25 cellular contexts compared by ENCODE assay signal in the genomic region with DNA sequence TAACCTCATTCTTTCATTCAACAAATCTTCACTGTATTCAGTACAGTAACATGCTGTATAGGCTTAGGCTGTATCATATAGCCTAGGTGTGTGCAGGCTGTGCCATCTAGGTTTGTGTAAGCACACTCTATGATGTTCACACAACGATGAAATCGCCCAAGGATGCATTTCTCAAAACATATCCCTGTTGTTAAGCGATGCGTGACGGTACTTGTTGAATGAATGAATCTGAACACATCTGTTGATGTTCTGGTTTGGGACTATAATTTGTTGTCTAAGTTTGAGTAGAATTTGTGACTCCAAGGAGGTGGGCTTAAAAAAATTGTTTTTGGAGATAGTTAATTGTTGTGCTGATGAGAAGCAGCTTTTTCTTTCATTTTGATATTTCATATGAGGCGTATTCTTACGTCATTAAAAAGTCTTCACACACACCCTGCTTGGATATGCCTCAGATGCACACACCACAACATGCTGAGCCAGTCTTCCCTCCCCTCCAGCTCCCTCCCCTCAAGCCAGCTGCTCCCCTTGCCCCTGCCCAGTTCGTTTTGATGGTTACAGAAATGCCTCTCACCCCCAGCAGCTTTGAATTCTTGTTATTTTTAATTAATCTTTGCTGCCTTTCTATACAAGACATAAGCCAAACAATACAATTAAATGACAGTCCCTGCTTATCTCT. TPM values are rescaled to one million over a fixed set of nuclear protein-coding genes. Genes with fewer than 3 reads are reported as not detected.
DNase-seq lines count a peak whose midpoint lies in the region; ATAC-seq, FAIRE-seq and TF ChIP-seq lines count a peak whose summit lies in the region.
"Had no signal": no experiment of that assay in that cellular context is flagged by ENCODE, and none has a peak within 500 bp of the region (broad histone marks: within the 10 kb centered on the region; RNA-seq: fewer than 3 reads in every experiment).

No MANE protein-coding gene starts in this region.

- no peaks in the 10 kb centered on the region for H4K20me1 ChIP-seq in IMR-90 (ENCODE audit: insufficient read depth, low read length)
- H4K20me1 ChIP-seq in GM12878 (ENCODE audit: control insufficient read depth, insufficient read depth), result no peaks in the 10 kb centered on the region

- no peak overlapping the region for H2AFZ ChIP-seq in IMR-90 (replicated peaks; ENCODE audit: low read length, poor library complexity)
- H2AFZ ChIP-seq in GM12878 (ENCODE audit: control insufficient read depth, low read depth, low read length), result no peak overlapping the region

- H2AK5ac ChIP-seq in IMR-90 (ENCODE audit: low read depth, low read length), result no peak overlapping the region

- no peak overlapping the region for H2AK9ac ChIP-seq in IMR-90 (replicated peaks; ENCODE audit: low read depth, low read length, poor library complexity)

- H3K9me3 ChIP-seq in IMR-90 (ENCODE audit: control insufficient read depth, insufficient read depth, low read length) (no peaks in the 10 kb centered on the region), GM12878 (replicated peaks; ENCODE audit: control insufficient read depth, insufficient read depth, low read length) (no peaks in the 10 kb centered on the region)

- SMC1A ChIA-PET in GM12878 (lab: Charles Lee; ENCODE audit: uncharacterized antibody, unreplicated experiment), result no interaction called here

- H3K9me1 ChIP-seq in IMR-90 (ENCODE audit: insufficient read depth, low read length), result no peaks in the 10 kb centered on the region

- peak; percentile 23 for DNase-seq in NCI-H345 (lab: John Stamatoyannopoulos, UW)
- no peak for DNase-seq in NCI-H345 treated with DMSO at 0.1 percent for 48 hours (lab: John Stamatoyannopoulos, UW; ENCODE audit: unreplicated experiment)
- DNase-seq in IMR-90, result no peak
- DNase-seq in GM12878 (ENCODE audit: low read depth, low spot score), result no peak
- no peak for DNase-seq in neural crest cell (ENCODE audit: low read depth, low spot score)
- no peak for DNase-seq in activated CD4-positive, alpha-beta T cell treated with anti-CD3 and anti-CD28 coated beads for 4 hours
- no peak for DNase-seq in progenitor cell of endocrine pancreas (ENCODE audit: low spot score, unreplicated experiment)
- DNase-seq: activated CD8-positive, alpha-beta T cell treated with anti-CD3 and anti-CD28 coated beads, Interleukin-2, amount 10 ng/mL, durations not matched to agents 7 days and 5 days; effector CD4-positive, alpha-beta T cell; erythroblast; head of caudate nucleus; kidney glomerular epithelial cell; NCI-H1105 treated with DMSO at 0.1 percent for 48 hours; NCI-H2081 treated with DMSO at 0.1 percent for 48 hours; NCI-H526 treated with DMSO at 0.1 percent for 48 hours; stimulated activated CD4-positive, alpha-beta T cell treated with anti-CD3 and anti-CD28 coated beads, Interleukin-2, amount 100 ng/mL, for 24 hours; trophoblast cell had no signal

- H3K27me3 Mint-ChIP-seq in neural crest cell (ENCODE audit: low read depth) (no peaks in the 10 kb centered on the region), progenitor cell of endocrine pancreas (peaks cover 6% of the 10 kb centered on the region)
- H3K27me3 Mint-ChIP-seq: activated naive CD4-positive, alpha-beta T cell treated with anti-CD3 and anti-CD28 coated beads, Interleukin-2, amount 50 U/mL, for 24 hours; B cell had no signal

- H3K79me2 ChIP-seq in GM12878 (ENCODE audit: control insufficient read depth, insufficient read depth, low read length), result no peaks in the 10 kb centered on the region

- POLR2A ChIA-PET in IMR-90 (lab: Charles Lee; ENCODE audit: unreplicated experiment) (no interaction called here), GM12878 (lab: Charles Lee) (no interaction called here)

- intact Hi-C loops in IMR-90 (cut with micrococcal nuclease) (no loop called here), GM12878 (cut with micrococcal nuclease; ENCODE audit: unreplicated experiment) (no loop called here)

- H3K18ac ChIP-seq in IMR-90 (ENCODE audit: low read depth, low read length), result no peak overlapping the region

- H2BK120ac ChIP-seq in IMR-90 (ENCODE audit: low read depth, low read length), result no peak overlapping the region

- peaks cover 24% of the 10 kb centered on the region for H3K4me1 Mint-ChIP-seq in neural crest cell
- peaks cover 20% of the 10 kb centered on the region for H3K4me1 Mint-ChIP-seq in progenitor cell of endocrine pancreas (ENCODE audit: low read depth)

- no peak for TF ChIP-seq RAD21 in IMR-90 (IDR thresholded peaks at IDR 0.05; ENCODE audit: low read length)
- no peak for TF ChIP-seq RAD21 in GM12878 (IDR thresholded peaks at IDR 0.05; ENCODE audit: insufficient read depth, low read depth, low read length)

- H3K79me1 ChIP-seq in IMR-90 (ENCODE audit: low read depth in 1 of 2, low read length in 2 of 2), result no peaks in the 10 kb centered on the region

- H3K9me3 Mint-ChIP-seq in neural crest cell (no peaks in the 10 kb centered on the region), progenitor cell of endocrine pancreas (ENCODE audit: low read depth) (no peaks in the 10 kb centered on the region)
- H3K9me3 Mint-ChIP-seq: activated naive CD4-positive, alpha-beta T cell treated with anti-CD3 and anti-CD28 coated beads, Interleukin-2, amount 50 U/mL, for 24 hours; activated T-helper 2 cell treated with anti-CD3 and anti-CD28 coated beads, Interferon-gamma antibody, Interleukin-2, Interleukin-4, amounts not matched to agents 10 μg/mL and 5 μg/mL and 100 μg/mL, durations not matched to agents 14 hours and 24 hours and 36 hours had no signal

- BruUV-seq in IMR-90 (replicated peaks; lab: Mats Ljungman, UMichigan) (no TSS peak), GM12878 (replicated peaks; lab: Mats Ljungman, UMichigan) (no TSS peak)

- TF ChIP-seq POLR2A in IMR-90 (IDR thresholded peaks at IDR 0.05; ENCODE audit: low read depth, low read length), result no peak
- TF ChIP-seq POLR2A in GM12878 (IDR thresholded peaks at IDR 0.05; ENCODE audit: low read depth, low read length), result no peak

- H2BK5ac ChIP-seq in IMR-90 (ENCODE audit: low read depth, low read length, poor library complexity, severe bottlenecking), result no peak overlapping the region

- RAD21 ChIA-PET in GM12878 (lab: Charles Lee; ENCODE audit: unreplicated experiment), result no interaction called here

- H3K4me3 Mint-ChIP-seq in neural crest cell (no peak overlapping the region), progenitor cell of endocrine pancreas (ENCODE audit: low read depth) (no peak overlapping the region)
- H3K4me3 Mint-ChIP-seq: activated CD8-positive, alpha-beta T cell treated with anti-CD3 and anti-CD28 coated beads, Interleukin-2, amount 10 ng/mL, durations not matched to agents 7 days and 5 days; activated naive CD4-positive, alpha-beta T cell treated with anti-CD3 and anti-CD28 coated beads, Interleukin-2, amount 50 U/mL, for 24 hours; B cell had no signal

- WGBS in IMR-90 (ENCODE audit: extremely low coverage in 2 of 2, insufficient read length in 1 of 2), 2 experiments, result 0% methylated on average over 1 of the region's 8 CpGs; no CpG with 5 or more reads in 1 of the 2 experiments
- 60% methylated on average over 8 of the region's 8 CpGs for WGBS in GM12878 (ENCODE audit: insufficient coverage, insufficient replicate concordance, low lambda C conversion rate, missing lambda C conversion rate)

- H3K4me2 ChIP-seq in IMR-90 (ENCODE audit: low read depth, low read length) (peak overlapping the region; percentile 27; the same call in 1 of the 2 replicates), GM12878 (ENCODE audit: control insufficient read depth, insufficient read depth) (no peak overlapping the region)

- TF ChIP-seq EP300 in GM12878 (IDR thresholded peaks at IDR 0.05; ENCODE audit: borderline replicate concordance in 1 of 2, control insufficient read depth in 1 of 2, low read depth in 2 of 2, low read length in 2 of 2), result no peak

- no peak overlapping the region for H3K23ac ChIP-seq in IMR-90 (ENCODE audit: low read depth, low read length)

- dilution Hi-C loops in IMR-90 (cut with HindIII; ENCODE audit: low sequenced_read_pairs, unreplicated experiment), result no loop called here

- no peaks in the 10 kb centered on the region for H3K36me3 ChIP-seq in IMR-90 (ENCODE audit: control insufficient read depth, insufficient read depth, low read length)
- no peaks in the 10 kb centered on the region for H3K36me3 ChIP-seq in GM12878 (ENCODE audit: control insufficient read depth in 2 of 2, insufficient read depth in 2 of 2, low read length in 1 of 2)

- H2BK15ac ChIP-seq in IMR-90 (ENCODE audit: low read depth, low read length), result no peak overlapping the region

- H3K27ac Mint-ChIP-seq in neural crest cell (ENCODE audit: unreplicated experiment), result peak overlapping the region; percentile 54
- no peak overlapping the region for H3K27ac Mint-ChIP-seq in progenitor cell of endocrine pancreas
- H3K27ac Mint-ChIP-seq: activated CD8-positive, alpha-beta T cell treated with anti-CD3 and anti-CD28 coated beads, Interleukin-2, amount 10 ng/mL, durations not matched to agents 7 days and 5 days; activated naive CD4-positive, alpha-beta T cell treated with anti-CD3 and anti-CD28 coated beads, Interleukin-2, amount 50 U/mL, for 24 hours; activated T-helper 2 cell treated with anti-CD3 and anti-CD28 coated beads, Interferon-gamma antibody, Interleukin-2, Interleukin-4, amounts not matched to agents 10 μg/mL and 5 μg/mL and 100 μg/mL, durations not matched to agents 14 hours and 24 hours and 36 hours; B cell had no signal

- H4K5ac ChIP-seq in IMR-90 (ENCODE audit: low read depth, low read length), result no peak overlapping the region

- H3K56ac ChIP-seq in IMR-90 (ENCODE audit: extremely low read depth, insufficient read depth, low read length), result no peak overlapping the region

- peaks cover 3% of the 10 kb centered on the region; the same call in 1 of the 2 replicates for H3K4me1 ChIP-seq in IMR-90 (ENCODE audit: control insufficient read depth, insufficient read depth, low read length)
- peaks cover 3% of the 10 kb centered on the region for H3K4me1 ChIP-seq in GM12878 (ENCODE audit: control insufficient read depth, insufficient read depth, low read length)

- no peak overlapping the region for H3K14ac ChIP-seq in IMR-90 (replicated peaks; ENCODE audit: low read depth, low read length)

- H3K9ac ChIP-seq in IMR-90 (ENCODE audit: low read depth, low read length) (no peak overlapping the region), GM12878 (ENCODE audit: control insufficient read depth, insufficient read depth, low read length) (no peak overlapping the region)

- no peaks in the 10 kb centered on the region for H3K36me3 Mint-ChIP-seq in neural crest cell (ENCODE audit: low read depth)
- no peaks in the 10 kb centered on the region for H3K36me3 Mint-ChIP-seq in progenitor cell of endocrine pancreas (ENCODE audit: insufficient read depth)
- H3K36me3 Mint-ChIP-seq: activated naive CD4-positive, alpha-beta T cell treated with anti-CD3 and anti-CD28 coated beads, Interleukin-2, amount 50 U/mL, for 24 hours had no signal

- H4K8ac ChIP-seq in IMR-90 (ENCODE audit: low read depth in 2 of 2, low read length in 2 of 2), result no peak overlapping the region

- H3K27me3 ChIP-seq in IMR-90 (ENCODE audit: control insufficient read depth, insufficient read depth, low read length), result no peaks in the 10 kb centered on the region
- no peaks in the 10 kb centered on the region for H3K27me3 ChIP-seq in GM12878 (replicated peaks in 1 of 2; ENCODE audit: control insufficient read depth in 2 of 2, insufficient read depth in 2 of 2, low read length in 1 of 2)

- TF ChIP-seq CTCF in IMR-90 (conservative IDR thresholded peaks at IDR 0.05; ENCODE audit: low read depth, low read length) (no peak), GM12878 (IDR thresholded peaks at IDR 0.05 in 2 of 3, conservative IDR thresholded peaks at IDR 0.05 in 1 of 3; ENCODE audit: control insufficient read depth in 2 of 3, extremely low read depth in 1 of 3, insufficient read depth in 1 of 3, low read depth in 3 of 3, low read length in 3 of 3) (no peak), neural crest cell (conservative IDR thresholded peaks at IDR 0.05) (no peak), progenitor cell of endocrine pancreas (IDR thresholded peaks at IDR 0.05; ENCODE audit: unreplicated experiment) (no peak)

- FAIRE-seq in GM12878 (lab: Jason Lieb, UNC), result no peak
- FAIRE-seq: colon, K562 had no signal

- H3K27ac ChIP-seq in IMR-90 (ENCODE audit: insufficient read depth, low read length), result no peak overlapping the region
- H3K27ac ChIP-seq in GM12878 (ENCODE audit: control insufficient read depth, insufficient read depth), result no peak overlapping the region
- H3K27ac ChIP-seq: RWPE1 had no signal

- ATAC-seq in IMR-90 (ENCODE audit: low read depth) (no peak), GM12878 (no peak), HG03175 (IDR thresholded peaks at IDR 0.05; ENCODE audit: unreplicated experiment) (no peak)
- ATAC-seq: activated CD8-positive, alpha-beta T cell treated with anti-CD3 and anti-CD28 coated beads, Interleukin-2, amount 10 ng/mL, durations not matched to agents 7 days and 5 days; HCT116; K562 had no signal

- H3K4ac ChIP-seq in IMR-90 (ENCODE audit: low read depth, low read length), result no peak overlapping the region

- H3K4me3 ChIP-seq in IMR-90 (ENCODE audit: insufficient read depth, low read depth, low read length) (no peak overlapping the region), GM12878 (no peak overlapping the region)
- H3K4me3 ChIP-seq: K562 had no signal

- CTCF ChIA-PET in IMR-90 (lab: Yijun Ruan, JAX), result interaction anchor here (1.0 kb wide), 1 partner anchor 10 kb away, joined by 4 read pairs; no protein-coding TSS in a partner anchor
- CTCF ChIA-PET in GM12878 (lab: Yijun Ruan, JAX), result no interaction called here

- no peak overlapping the region for H2BK20ac ChIP-seq in IMR-90 (ENCODE audit: low read depth, low read length)

- in situ Hi-C loops in IMR-90 (cut with MboI; ENCODE audit: low sequenced_read_pairs) (no loop called here), GM12878 (cut with MboI) (no loop called here)

- no peak overlapping the region for H4K91ac ChIP-seq in IMR-90 (ENCODE audit: insufficient read depth, low read depth, low read length)

RNA-seq across cellular contexts. Expression of a gene that starts 5.5 kb away (rescaled TPM):
- total RNA-seq in IMR-90 (2012; rRNA removed) (88.4 and 98.9 TPM in 2 replicates), GM12878 (2014; rRNA removed) (35.1 and 46.7 TPM in 2 replicates), GM12878 (2014; rRNA removed; fragmentation: Illumina TruSeq; extraction: Trizol) (35.3 and 36.7 TPM in 2 replicates), GM12878 (2021) (44.5 and 47.2 TPM in 2 replicates), neural crest cell (164 and 166 TPM in 2 replicates), progenitor cell of endocrine pancreas (67.4 and 73.2 TPM in 2 replicates)
- polyA plus RNA-seq in IMR-90 (2012; rRNA removed) (52.2 and 77.2 TPM in 2 replicates), GM12878 (2011; rRNA removed) (50.3 and 75.5 TPM in 2 replicates), GM12878 (2014; fragmentation: Illumina TruSeq; extraction: Trizol) (55.1 and 59.2 TPM in 2 replicates), GM12878 (2014; fragmentation: Nextera tagmentation; extraction: Ambion mirVana) (10 to 100 TPM; 53.6 to 70.2 TPM), GM12878 (2014; rRNA removed) (39.4 and 46.0 TPM in 2 replicates), GM12878 (2016; fragmentation: Nextera tagmentation; extraction: Ambion mirVana) (100 to 1,000 TPM; 122 to 126 TPM)
- 30.9 and 42.1 TPM in 2 replicates for polyA plus RNA-seq in IMR-90 (2012; cell fraction: cytosol; rRNA removed)
- polyA plus RNA-seq in IMR-90 (2012; cell fraction: nucleus; rRNA removed; ENCODE audit: low replicate concordance), result 15.8 and 49.8 TPM in 2 replicates
- total RNA-seq in GM12878 (2013; cell fraction: nucleolus; rRNA removed), result 3.0 TPM in 2 replicates
- polyA plus RNA-seq in GM12878 (2011; ENCODE audit: low read depth), result 18.1 TPM
- polyA plus RNA-seq in GM12878 (2011; cell fraction: cytosol; rRNA removed), result 34.1 and 34.8 TPM in 2 replicates
- 20.9 and 29.5 TPM in 2 replicates for polyA plus RNA-seq in GM12878 (2011; cell fraction: nucleus; rRNA removed)
- 19.1 and 28.6 TPM in 2 replicates for polyA plus RNA-seq in GM12878 (2012)
- polyA minus RNA-seq in GM12878 (2011; rRNA and poly(A)+ RNA removed), result 32.3 and 34.3 TPM in 2 replicates
- 19.6 and 24.2 TPM in 2 replicates for polyA minus RNA-seq in GM12878 (2011; cell fraction: cytosol; rRNA and poly(A)+ RNA removed)
- 7.5 and 9.4 TPM in 2 replicates for polyA minus RNA-seq in GM12878 (2011; cell fraction: nucleus; rRNA and poly(A)+ RNA removed)

RNA-seq across cellular contexts. Expression of a gene that starts 55.5 kb away (rescaled TPM):
- total RNA-seq in IMR-90 (2012; rRNA removed) (18.3 and 21.4 TPM in 2 replicates), GM12878 (2014; rRNA removed) (32.7 and 44.9 TPM in 2 replicates), GM12878 (2014; rRNA removed; fragmentation: Illumina TruSeq; extraction: Trizol) (27.5 and 28.1 TPM in 2 replicates), GM12878 (2021) (32.3 and 33.8 TPM in 2 replicates), neural crest cell (66.4 and 71.0 TPM in 2 replicates), progenitor cell of endocrine pancreas (59.5 and 61.9 TPM in 2 replicates)
- polyA plus RNA-seq in IMR-90 (2012; rRNA removed) (7.9 and 9.2 TPM in 2 replicates), GM12878 (2011; rRNA removed) (28.0 and 47.6 TPM in 2 replicates), GM12878 (2014; fragmentation: Illumina TruSeq; extraction: Trizol) (27.7 and 30.6 TPM in 2 replicates), GM12878 (2014; fragmentation: Nextera tagmentation; extraction: Ambion mirVana) (1 to 10 TPM; 4.1 to 9.7 TPM), GM12878 (2014; rRNA removed) (18.4 and 23.1 TPM in 2 replicates), GM12878 (2016; fragmentation: Nextera tagmentation; extraction: Ambion mirVana) (10 to 100 TPM; 28.5 to 28.7 TPM)
- polyA plus RNA-seq in IMR-90 (2012; cell fraction: cytosol; rRNA removed), result 1.7 and 2.2 TPM in 2 replicates
- 4.6 and 12.0 TPM in 2 replicates for polyA plus RNA-seq in IMR-90 (2012; cell fraction: nucleus; rRNA removed; ENCODE audit: low replicate concordance)
- 91.0 and 98.8 TPM in 2 replicates for total RNA-seq in GM12878 (2013; cell fraction: nucleolus; rRNA removed)
- polyA plus RNA-seq in GM12878 (2011; ENCODE audit: low read depth), result 6.3 TPM
- 10.6 and 11.3 TPM in 2 replicates for polyA plus RNA-seq in GM12878 (2011; cell fraction: cytosol; rRNA removed)
- 31.7 and 33.1 TPM in 2 replicates for polyA plus RNA-seq in GM12878 (2011; cell fraction: nucleus; rRNA removed)
- 9.4 and 11.0 TPM in 2 replicates for polyA plus RNA-seq in GM12878 (2012)
- 17.8 and 20.8 TPM in 2 replicates for polyA minus RNA-seq in GM12878 (2011; rRNA and poly(A)+ RNA removed)
- 8.3 and 10.0 TPM in 2 replicates for polyA minus RNA-seq in GM12878 (2011; cell fraction: cytosol; rRNA and poly(A)+ RNA removed)
- 15.4 and 25.4 TPM in 2 replicates for polyA minus RNA-seq in GM12878 (2011; cell fraction: nucleus; rRNA and poly(A)+ RNA removed)
